In genomic region chr17:66964930-66965800, GRCh38 we compare ENCODE assay signal across 1 cellular context.
TF ChIP-seq lines count a peak whose summit lies in the region.

No MANE protein-coding gene starts in this region.

TF ChIP-seq in GM23338, 12 proteins besides CTCF, POLR2A, EP300 and RAD21 (continued from another document):
- TF ChIP-seq EZH2 (IDR thresholded peaks at IDR 0.05; ENCODE audit: low read depth, unreplicated experiment) = no peak
- no peak for TF ChIP-seq JUNB (IDR thresholded peaks at IDR 0.05; ENCODE audit: unreplicated experiment)
- no peak for TF ChIP-seq REST (IDR thresholded peaks at IDR 0.05; ENCODE audit: unreplicated experiment)
- TF ChIP-seq EZH2phosphoT487 (IDR thresholded peaks at IDR 0.05; ENCODE audit: unreplicated experiment) = no peak
- no peak for TF ChIP-seq POLR2AphosphoS5 (IDR thresholded peaks at IDR 0.05; ENCODE audit: low read depth)
- TF ChIP-seq ETS1 (IDR thresholded peaks at IDR 0.05) = no peak
- no peak for TF ChIP-seq ZNF114 (CRISPR knock-in tag; IDR thresholded peaks at IDR 0.05)
- TF ChIP-seq ZNF331 (CRISPR knock-in tag; IDR thresholded peaks at IDR 0.05; ENCODE audit: low read depth) = no peak
